19 cellular contexts compared by ENCODE assay signal in the genomic region with DNA sequence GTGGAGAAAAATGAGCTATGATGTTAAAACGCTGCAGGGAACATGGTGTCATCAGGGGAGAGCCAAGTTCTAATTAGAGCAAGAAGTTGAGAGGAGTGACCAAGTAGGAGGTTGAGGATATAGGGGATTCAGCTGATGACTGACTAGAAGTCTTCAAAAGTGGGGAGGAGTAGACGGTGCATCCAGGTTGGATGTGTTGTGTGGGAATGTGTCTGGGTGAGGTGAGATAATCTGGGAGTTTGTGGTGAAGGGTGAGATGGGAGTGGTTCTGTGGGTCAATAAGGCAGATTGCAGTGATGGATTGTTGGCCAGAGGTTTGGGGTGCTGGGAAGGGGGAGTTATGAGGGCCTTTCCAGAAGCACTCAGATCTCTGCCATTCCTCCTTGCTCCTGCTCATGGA.
"Had no signal": no experiment of that assay in that cellular context is flagged by ENCODE, and none has a peak within 500 bp of the region (broad histone marks: within the 10 kb centered on the region; RNA-seq: fewer than 3 reads in every experiment).

No MANE protein-coding gene starts in this region.

- H3K4me1 Mint-ChIP-seq: IgD-negative memory B cell had no signal

- H3K27me3 Mint-ChIP-seq: IgD-negative memory B cell had no signal

- FAIRE-seq: HepG2 had no signal

- H3K4me3 Mint-ChIP-seq: IgD-negative memory B cell had no signal

- H3K4me2 ChIP-seq: SK-N-SH had no signal

- DNase-seq: KBM-7, MV-4-11, NCI-H1048, NCI-H1105, NCI-H1417, NCI-H1436 treated with DMSO at 0.1 percent for 48 hours, NCI-H1694, NCI-H187 treated with DMSO at 0.1 percent for 48 hours, NCI-H2029 treated with DMSO at 0.1 percent for 48 hours, NCI-H2171 treated with DMSO at 0.1 percent for 48 hours, NCI-H524 treated with DMSO at 0.1 percent for 48 hours, NCI-H69, NCI-H774, SHP77, SK-N-SH, SW 1271 had no signal

- H3K9ac ChIP-seq: SK-N-SH had no signal

- H3K27ac Mint-ChIP-seq: IgD-negative memory B cell had no signal

- H3K27ac ChIP-seq: RWPE1 had no signal

- ATAC-seq: HepG2 had no signal

- H3K36me3 Mint-ChIP-seq: IgD-negative memory B cell had no signal
